Comparison of ENCODE assay signal across 25 cellular contexts in the genomic region with DNA sequence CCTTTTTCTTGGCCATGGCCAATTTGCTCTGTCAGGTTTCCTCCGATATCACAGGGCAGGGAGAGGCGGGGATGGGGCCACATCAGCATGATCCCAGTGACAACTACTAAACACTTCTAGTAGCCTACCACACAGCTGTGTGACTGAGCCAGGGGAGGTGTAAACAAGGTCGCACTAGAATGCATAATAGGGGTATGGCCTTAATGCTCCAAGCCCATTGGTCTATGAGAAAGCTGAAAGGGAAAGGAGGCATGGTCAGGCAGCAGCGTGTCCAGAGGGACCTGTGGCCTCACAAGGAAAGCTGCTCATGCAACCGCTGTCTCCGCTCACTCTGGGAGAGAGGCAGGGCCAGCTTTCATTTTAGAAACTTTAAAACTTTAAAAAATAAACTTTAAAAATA.
"Had no signal": no experiment of that assay in that cellular context is flagged by ENCODE, and none has a peak within 500 bp of the region (broad histone marks: within the 10 kb centered on the region; RNA-seq: fewer than 3 reads in every experiment).

No MANE protein-coding gene starts in this region.

- H3K4me1 ChIP-seq: left lung, neural progenitor cell, testis, thyroid gland, upper lobe of left lung, vagina had no signal

- H3K4me3 ChIP-seq: left lung, neural progenitor cell, ovary, skin epidermis, stomach, testis, thyroid gland, transverse colon, upper lobe of left lung, vagina had no signal

- H3K4me2 ChIP-seq: neural progenitor cell had no signal

- H3K9ac ChIP-seq: neural progenitor cell had no signal

- H2AFZ ChIP-seq: neural progenitor cell had no signal

- H3K9me3 ChIP-seq: left lung, ovary, stomach, testis, thyroid gland, transverse colon, upper lobe of left lung, vagina had no signal

- H3K36me3 ChIP-seq: neural progenitor cell, ovary, thyroid gland, transverse colon, upper lobe of left lung, vagina had no signal

- H3K27ac ChIP-seq: left lung, neural progenitor cell, ovary, skin epidermis, stomach, testis, thyroid gland, transverse colon, upper lobe of left lung, vagina had no signal

- FAIRE-seq: islet of Langerhans, kidney had no signal

- ATAC-seq: left colon; left lung; naive thymus-derived CD8-positive, alpha-beta T cell; right cardiac atrium; sciatic nerve; stimulated activated naive B cell treated with anti-CD40 and anti-IgM and Interleukin-4, amounts not matched to agents 10 μg/mL and 1 μg/mL and 100 μg/mL, for 72 hours; stimulated activated naive CD8-positive, alpha-beta T cell treated with anti-CD3 and anti-CD28 coated beads, Interleukin-15, Interleukin-2, amounts not matched to agents 100 U/mL and 50 U/mL, for 24 hours had no signal

- DNase-seq: hypothalamus; immature natural killer cell; kidney; left colon; naive thymus-derived CD8-positive, alpha-beta T cell; nephron progenitor cell; ovary; right cardiac atrium; stimulated activated CD4-positive, alpha-beta T cell treated with anti-CD3 and anti-CD28 coated beads, Interleukin-12 subunit alpha, Interleukin-12 subunit beta, amount 100 ng/mL, for 4 hours; stimulated activated CD4-positive, alpha-beta T cell treated with anti-CD3 and anti-CD28 coated beads, Interleukin-15, amount 100 ng/mL, for 24 hours; stimulated activated CD4-positive, alpha-beta T cell treated with anti-CD3 and anti-CD28 coated beads, Interleukin-2, amount 100 ng/mL, for 24 hours; stimulated activated CD4-positive, alpha-beta T cell treated with anti-CD3 and anti-CD28 coated beads, Interleukin-4, amount 100 ng/mL, for 1 hour; stimulated activated naive B cell treated with anti-CD40 and anti-IgM and Interleukin-4, amounts not matched to agents 10 μg/mL and 1 μg/mL and 100 μg/mL, for 72 hours; stimulated activated naive CD8-positive, alpha-beta T cell treated with anti-CD3 and anti-CD28 coated beads, Interleukin-15, Interleukin-2, amounts not matched to agents 100 U/mL and 50 U/mL, for 24 hours; stomach; testis; thyroid gland; transverse colon; upper lobe of left lung had no signal

- H3K27me3 ChIP-seq: left lung, neural progenitor cell, ovary, stomach, testis, thyroid gland, transverse colon, upper lobe of left lung, vagina had no signal
